In genomic region chr1:200856716-200857352, GRCh38 we compare ENCODE assay signal across 22 cellular contexts. TPM values are rescaled to one million over a fixed set of nuclear protein-coding genes. Genes with fewer than 3 reads are reported as not detected.
DNase-seq lines count a peak whose midpoint lies in the region; ATAC-seq and TF ChIP-seq lines count a peak whose summit lies in the region.
"Had no signal": no experiment of that assay in that cellular context is flagged by ENCODE, and none has a peak within 500 bp of the region (broad histone marks: within the 10 kb centered on the region; RNA-seq: fewer than 3 reads in every experiment).

No MANE protein-coding gene starts in this region.

- H2AFZ ChIP-seq in PC-3 (ENCODE audit: low read length) = no peak overlapping the region
- no peak overlapping the region for H2AFZ ChIP-seq in fibroblast of lung (ENCODE audit: low read length)

- no peaks in the 10 kb centered on the region for H3F3A ChIP-seq in PC-3 (ENCODE audit: low read length, unreplicated experiment)

- no peaks in the 10 kb centered on the region for H3K9me2 ChIP-seq in PC-3 (replicated peaks; ENCODE audit: low read length)

- CTCF ChIA-PET in PC-3 (lab: Charles Lee) = no interaction called here

- H3K9ac ChIP-seq in PC-3 (ENCODE audit: low read length) (no peak overlapping the region), fibroblast of lung (ENCODE audit: insufficient read depth, low read length) (no peak overlapping the region)

- POLR2A ChIA-PET in PC-3 (lab: Charles Lee; ENCODE audit: unreplicated experiment) = no interaction called here

- H3K4me3 ChIP-seq in left ventricle myocardium inferior = no peak overlapping the region
- no peak overlapping the region for H3K4me3 ChIP-seq in PC-3 (ENCODE audit: low read length)
- no peak overlapping the region for H3K4me3 ChIP-seq in fibroblast of lung (replicated peaks in 1 of 4; ENCODE audit: control extremely low read depth in 1 of 4, insufficient read depth in 1 of 4, low read depth in 3 of 4, low read length in 4 of 4)

- no TSS peak for BruUV-seq in PC-3 (replicated peaks; lab: Mats Ljungman, UMichigan)

- H3K36me3 ChIP-seq in left ventricle myocardium inferior (peaks cover 70% of the 10 kb centered on the region), PC-3 (ENCODE audit: low read depth, low read length) (peaks cover 28% of the 10 kb centered on the region; the same call in 1 of the 2 replicates), fibroblast of lung (ENCODE audit: control insufficient read depth, insufficient read depth, low read length) (peaks cover 2% of the 10 kb centered on the region)

- ATAC-seq in left cardiac atrium (peak; percentile 15 to 49), PC-3 (peak; percentile 33; the same call in 1 of the 2 replicates), GM18868 (IDR thresholded peaks at IDR 0.05; ENCODE audit: unreplicated experiment) (no peak)
- peak; percentile 52 for ATAC-seq in stimulated activated naive CD8-positive, alpha-beta T cell treated with anti-CD3 and anti-CD28 coated beads, Interleukin-15, Interleukin-2, amounts not matched to agents 100 U/mL and 50 U/mL, for 24 hours
- ATAC-seq: effector memory CD8-positive, alpha-beta T cell; sciatic nerve had no signal

- H3K4me2 ChIP-seq in PC-3 (ENCODE audit: low read length) (no peak overlapping the region), fibroblast of lung (ENCODE audit: extremely low read depth, insufficient read depth, low read length) (no peak overlapping the region)

- H3K27me3 ChIP-seq in left ventricle myocardium inferior (ENCODE audit: low read depth) (no peaks in the 10 kb centered on the region), PC-3 (ENCODE audit: low read length) (peaks cover 34% of the 10 kb centered on the region), fibroblast of lung (ENCODE audit: control insufficient read depth, insufficient read depth, low read length) (no peaks in the 10 kb centered on the region)

- H4K20me1 ChIP-seq in PC-3 (ENCODE audit: low read length) (no peaks in the 10 kb centered on the region), fibroblast of lung (ENCODE audit: control insufficient read depth, extremely low read depth, insufficient read depth, low read length) (no peaks in the 10 kb centered on the region)

- no peaks in the 10 kb centered on the region for H3K79me2 ChIP-seq in PC-3 (ENCODE audit: low read length)
- no peaks in the 10 kb centered on the region for H3K79me2 ChIP-seq in fibroblast of lung (ENCODE audit: control insufficient read depth, insufficient read depth, low read length)

- TF ChIP-seq CTCF in left ventricle myocardium inferior (IDR thresholded peaks at IDR 0.05; ENCODE audit: borderline replicate concordance) (no peak), PC-3 (conservative IDR thresholded peaks at IDR 0.05; ENCODE audit: low read depth, low read length) (no peak), fibroblast of lung (conservative IDR thresholded peaks at IDR 0.05 in 1 of 2, IDR thresholded peaks at IDR 0.05 in 1 of 2; ENCODE audit: low read depth in 1 of 2, low read length in 2 of 2) (no peak)

- H3K4me1 ChIP-seq in left ventricle myocardium inferior (peaks cover 12% of the 10 kb centered on the region), PC-3 (ENCODE audit: insufficient read depth, low read length) (no peaks in the 10 kb centered on the region), fibroblast of lung (ENCODE audit: control insufficient read depth, extremely low read depth, insufficient read depth, low read length) (no peaks in the 10 kb centered on the region)

- intact Hi-C loops in left cardiac atrium (cut with DNase I) = no loop called here
- intact Hi-C loops in left ventricle myocardium inferior (cut with micrococcal nuclease) = no loop called here
- intact Hi-C loops in PC-3 (cut with micrococcal nuclease) = no loop called here

- no peaks in the 10 kb centered on the region for H3K9me3 ChIP-seq in left ventricle myocardium inferior (replicated peaks)
- no peaks in the 10 kb centered on the region for H3K9me3 ChIP-seq in PC-3 (ENCODE audit: low read length)
- H3K9me3 ChIP-seq in fibroblast of lung (ENCODE audit: control insufficient read depth, insufficient read depth, low read depth, low read length) = no peaks in the 10 kb centered on the region

- H3K27ac ChIP-seq in left ventricle myocardium inferior (replicated peaks) (no peak overlapping the region), PC-3 (ENCODE audit: low read length) (no peak overlapping the region), fibroblast of lung (ENCODE audit: insufficient read depth, low read length) (no peak overlapping the region)

- DNase-seq in left cardiac atrium (no peak), left ventricle myocardium inferior (no peak), PC-3 (no peak), fibroblast of lung (ENCODE audit: low read depth in 2 of 2) (peak; percentile 50 to 91), NCI-H2081 (lab: John Stamatoyannopoulos, UW) (no peak)
- no peak for DNase-seq in stimulated activated naive CD8-positive, alpha-beta T cell treated with anti-CD3 and anti-CD28 coated beads, Interleukin-15, Interleukin-2, amounts not matched to agents 100 U/mL and 50 U/mL, for 24 hours
- DNase-seq in stimulated activated CD4-positive, alpha-beta T cell treated with anti-CD3 and anti-CD28 coated beads, Interleukin-12 subunit alpha, Interleukin-12 subunit beta, amount 100 ng/mL, for 4 hours = no peak
- DNase-seq: activated CD8-positive, alpha-beta memory T cell treated with anti-CD3 and anti-CD28 coated beads, Interleukin-2, amount 50 U/mL, for 48 hours; activated naive CD4-positive, alpha-beta T cell treated with anti-CD3 and anti-CD28 coated beads, Interleukin-2, amount 50 U/mL, for 16 hours; Calu3; caudate nucleus; effector memory CD8-positive, alpha-beta T cell; NCI-H1092 treated with DMSO at 0.1 percent for 48 hours; NCI-H2107; NCI-H526; occipital lobe; stimulated activated CD4-positive, alpha-beta T cell treated with anti-CD3 and anti-CD28 coated beads, Interleukin-4, amount 100 ng/mL, for 1 hour had no signal

RNA-seq across cellular contexts. Expression of gene GPR25, which starts 15.9 kb away (rescaled TPM):
- total RNA-seq in left cardiac atrium (not detected), left ventricle myocardium inferior (not detected), PC-3 (2014; rRNA removed) (not detected in 2 replicates), fibroblast of lung (not detected in 2 replicates)
- not detected in 2 replicates for polyA plus RNA-seq in fibroblast of lung
- not detected in 2 replicates for polyA plus RNA-seq in fibroblast of lung (2012)
- polyA minus RNA-seq in fibroblast of lung (ENCODE audit: low replicate concordance) = not detected in 2 replicates
- total RNA-seq: Calu3, frontal cortex, occipital lobe, OCI-LY7, sciatic nerve, SK-MEL-5 had no signal

RNA-seq across cellular contexts. Expression of gene INAVA, which starts 37.9 kb away (rescaled TPM):
- total RNA-seq in left cardiac atrium = under 1 TPM in 1 of 2 donors, not detected in 1; 0.29 TPM
- 0.05 TPM for total RNA-seq in left ventricle myocardium inferior
- 102 and 128 TPM in 2 replicates for total RNA-seq in PC-3 (2014; rRNA removed)
- not detected in 2 replicates for total RNA-seq in fibroblast of lung
- polyA plus RNA-seq in fibroblast of lung = 0.02 and 0.03 TPM in 2 replicates
- 0.12 and 0.13 TPM in 2 replicates for polyA plus RNA-seq in fibroblast of lung (2012)
- not detected in 2 replicates for polyA minus RNA-seq in fibroblast of lung (ENCODE audit: low replicate concordance)
- total RNA-seq: OCI-LY7, SK-MEL-5 had no signal

Comparison
In these comparisons a context has a peak if more than half of its experiments do, and no peak if none do; other contexts are left out.
1. DNase-seq: peak in fibroblast of lung (2 of 2); none in left cardiac atrium (single experiment), left ventricle myocardium inferior (single experiment), PC-3 (single experiment), stimulated activated naive CD8-positive, alpha-beta T cell treated with anti-CD3 and anti-CD28 coated beads, Interleukin-15, Interleukin-2, amounts not matched to agents 100 U/mL and 50 U/mL, for 24 hours (single experiment), NCI-H2081 (0 of 2) and stimulated activated CD4-positive, alpha-beta T cell treated with anti-CD3 and anti-CD28 coated beads, Interleukin-12 subunit alpha, Interleukin-12 subunit beta, amount 100 ng/mL, for 4 hours (single experiment).
2. RNA of gene INAVA, which starts 37.9 kb away (total RNA-seq): 102 to 128 TPM in PC-3; 0.29 TPM in left cardiac atrium, 0.05 TPM in left ventricle myocardium inferior (single experiment) and not detected in fibroblast of lung; every median in the first group is over 10 times any median in the second.